ENCODE assay signal across 40 cellular contexts in the genomic region with DNA sequence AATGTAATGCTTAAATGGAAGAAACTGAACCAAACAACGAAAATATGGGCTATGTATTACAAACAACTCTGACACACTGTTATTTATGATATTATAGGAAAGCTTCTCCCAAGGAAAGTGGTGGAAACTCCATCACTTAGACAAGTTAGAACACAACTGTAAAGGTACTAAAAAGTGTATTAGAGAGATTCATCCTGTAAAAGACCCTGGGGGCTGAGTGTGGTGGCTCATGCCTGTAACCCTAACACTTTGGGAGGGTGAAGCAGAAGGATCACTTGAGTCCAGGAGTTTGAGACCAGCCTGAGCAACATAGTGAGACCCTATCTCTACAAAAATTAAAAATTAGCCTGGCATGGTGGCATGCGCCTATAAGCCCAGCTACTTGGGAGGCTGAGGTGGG. TPM values are rescaled to one million over a fixed set of nuclear protein-coding genes. Genes with fewer than 3 reads are reported as not detected.
DNase-seq lines count a peak whose midpoint lies in the region; ATAC-seq, FAIRE-seq and TF ChIP-seq lines count a peak whose summit lies in the region.
"Had no signal": no experiment of that assay in that cellular context is flagged by ENCODE, and none has a peak within 500 bp of the region (broad histone marks: within the 10 kb centered on the region; RNA-seq: fewer than 3 reads in every experiment).

No MANE protein-coding gene starts in this region.

- no peak overlapping the region for H3K4me3 Mint-ChIP-seq in chondrocyte (ENCODE audit: unreplicated experiment)
- H3K4me3 Mint-ChIP-seq: B cell; CD14-positive monocyte; CD4-positive, alpha-beta memory T cell; CD4-positive, alpha-beta T cell; CD4-positive, CD25-positive, alpha-beta regulatory T cell; CD8-positive, alpha-beta memory T cell; CD8-positive, alpha-beta T cell had no signal

- H2AFZ ChIP-seq in HepG2 (ENCODE audit: low read length), result no peak overlapping the region
- H2AFZ ChIP-seq in K562 (ENCODE audit: low read depth, low read length), result no peak overlapping the region

- H3K27me3 ChIP-seq in HepG2 (ENCODE audit: control insufficient read depth in 1 of 2, insufficient read depth in 2 of 2, low read length in 2 of 2) (no peaks in the 10 kb centered on the region), right lobe of liver (no peaks in the 10 kb centered on the region), K562 (ENCODE audit: control insufficient read depth in 2 of 2, insufficient read depth in 2 of 2, low read length in 2 of 2) (no peaks in the 10 kb centered on the region)
- H3K27me3 ChIP-seq: BE2C; BLaER1; BLaER1 treated with 17β-estradiol and CSF1 and Interleukin-3, amounts not matched to agents 10 nM and 100 nM had no signal

- FAIRE-seq in HepG2 (lab: Jason Lieb, UNC) (no peak), K562 (lab: Jason Lieb, UNC) (no peak)
- FAIRE-seq: A204.1, A549, D721Med had no signal

- no peaks in the 10 kb centered on the region for H3K27me3 Mint-ChIP-seq in chondrocyte (ENCODE audit: low read depth)
- H3K27me3 Mint-ChIP-seq: B cell; CD4-positive, alpha-beta T cell; CD8-positive, alpha-beta memory T cell had no signal

- H3K9me1 ChIP-seq in K562 (ENCODE audit: control insufficient read depth, insufficient read depth, low read length), result no peaks in the 10 kb centered on the region

- H3K9me3 Mint-ChIP-seq in chondrocyte (ENCODE audit: low read depth), result no peaks in the 10 kb centered on the region
- H3K9me3 Mint-ChIP-seq: CD4-positive, alpha-beta memory T cell; CD4-positive, alpha-beta T cell; CD4-positive, CD25-positive, alpha-beta regulatory T cell; CD8-positive, alpha-beta memory T cell; CD8-positive, alpha-beta T cell had no signal

- no peaks in the 10 kb centered on the region for H3K36me3 ChIP-seq in HepG2 (replicated peaks in 1 of 2; ENCODE audit: control insufficient read depth in 1 of 2, insufficient read depth in 2 of 2, low read length in 2 of 2)
- no peaks in the 10 kb centered on the region for H3K36me3 ChIP-seq in right lobe of liver
- no peaks in the 10 kb centered on the region for H3K36me3 ChIP-seq in HEK293 (ENCODE audit: control insufficient read depth in 2 of 2, insufficient read depth in 1 of 2, low read length in 2 of 2)
- H3K36me3 ChIP-seq in K562 (ENCODE audit: control insufficient read depth, insufficient read depth, low read length), result no peaks in the 10 kb centered on the region
- H3K36me3 ChIP-seq: BE2C; BLaER1; BLaER1 treated with 17β-estradiol and CSF1 and Interleukin-3, amounts not matched to agents 10 nM and 100 nM had no signal

- CTCF ChIA-PET in HepG2 (lab: Yijun Ruan, JAX; ENCODE audit: low intra/inter-chr PET ratio, low total read pairs), result interaction anchor here (0.6 kb wide), 1 partner anchor 349 kb away, joined by 3 read pairs; no protein-coding TSS in a partner anchor
- CTCF ChIA-PET in HEK293 (lab: Yijun Ruan, JAX), result interaction anchor here (0.6 to 1.0 kb wide), 4 partner anchors 15 to 458 kb away, joined by 3 to 8 read pairs (median 4); no protein-coding TSS in a partner anchor
- CTCF ChIA-PET in K562 (lab: Yijun Ruan, JAX; ENCODE audit: low intra/inter-chr PET ratio), result no interaction called here

- H3K4me1 Mint-ChIP-seq in chondrocyte (ENCODE audit: low read depth), result peaks cover 2% of the 10 kb centered on the region
- H3K4me1 Mint-ChIP-seq: B cell; CD4-positive, alpha-beta memory T cell; CD4-positive, CD25-positive, alpha-beta regulatory T cell; CD8-positive, alpha-beta memory T cell had no signal

- no peak overlapping the region for H3K4me2 ChIP-seq in HepG2 (ENCODE audit: low read depth, low read length)
- H3K4me2 ChIP-seq in K562 (ENCODE audit: insufficient read depth, low read length), result no peak overlapping the region
- H3K4me2 ChIP-seq: A549; BLaER1; BLaER1 treated with 17β-estradiol and CSF1 and Interleukin-3, amounts not matched to agents 10 nM and 100 nM had no signal

- in situ Hi-C loops in HepG2 (cut with HindIII; ENCODE audit: extremely low pct_ligation_motif_present, low pct_unique_long_range_greater_than_20kb), result no loop called here
- in situ Hi-C loops in K562 (cut with MboI), result no loop called here

- H3K79me2 ChIP-seq in HepG2 (ENCODE audit: insufficient read depth, low read length) (no peaks in the 10 kb centered on the region), K562 (ENCODE audit: control insufficient read depth, insufficient read depth, low read length) (no peaks in the 10 kb centered on the region)

- DNase-seq in HepG2 (ENCODE audit: low spot score) (no peak), right lobe of liver (no peak), K562 (ENCODE audit: extremely low read depth in 1 of 4, low spot score in 3 of 4) (no peak), chondrocyte (ENCODE audit: low spot score) (peak; percentile 4), NCI-H2227 treated with DMSO at 0.1 percent for 48 hours (lab: John Stamatoyannopoulos, UW) (no peak), NOMO-1 (lab: John Stamatoyannopoulos, UW; ENCODE audit: unreplicated experiment in 2 of 2) (no peak)
- DNase-seq: 8988T; ACHN; AML-193; BE2C; C1 segment of cervical spinal cord; Caco-2; Calu3; CD4-positive, alpha-beta memory T cell; CD4-positive, alpha-beta T cell; CD4-positive, CD25-positive, alpha-beta regulatory T cell; CD8-positive, alpha-beta memory T cell; CD8-positive, alpha-beta T cell; COR-L47; DMS 273 treated with DMSO at 0.1 percent for 48 hours; DMS153; DMS53; DMS79; DMS79 treated with DMSO at 0.1 percent for 48 hours; DND-41; EL had no signal

- H4K20me1 ChIP-seq in HepG2 (ENCODE audit: insufficient read depth, low read length) (no peaks in the 10 kb centered on the region), K562 (replicated peaks; ENCODE audit: control insufficient read depth, insufficient read depth, low read length) (no peaks in the 10 kb centered on the region)
- H4K20me1 ChIP-seq: BLaER1; BLaER1 treated with 17β-estradiol and CSF1 and Interleukin-3, amounts not matched to agents 10 nM and 100 nM had no signal

- intact Hi-C loops in HepG2 (cut with micrococcal nuclease; ENCODE audit: unreplicated experiment) (no loop called here), right lobe of liver (cut with DNase I) (no loop called here), K562 (cut with micrococcal nuclease) (no loop called here)

- H3K27ac ChIP-seq in HepG2 (ENCODE audit: extremely low read length, insufficient read depth, low read length) (no peak overlapping the region), right lobe of liver (no peak overlapping the region), HEK293 (ENCODE audit: extremely low read depth, low read depth, low read length) (no peak overlapping the region), K562 (ENCODE audit: extremely low read depth, low read depth, low read length) (no peak overlapping the region)
- H3K27ac ChIP-seq: 22Rv1; A549; BLaER1; BLaER1 treated with 17β-estradiol and CSF1 and Interleukin-3, amounts not matched to agents 10 nM and 100 nM; C4-2B had no signal

- POLR2A ChIA-PET in HepG2 (lab: Yijun Ruan, JAX) (no interaction called here), HEK293 (lab: Yijun Ruan, JAX) (no interaction called here), K562 (lab: Yijun Ruan, JAX) (interaction anchor here (0.9 kb wide), 1 partner anchor 82 kb away, joined by 4 read pairs; the partner anchor contains the start of genes LZIC and NMNAT1)

- TF ChIP-seq RAD21 in HepG2 (CRISPR knock-in tag; IDR thresholded peaks at IDR 0.05), result no peak
- no peak for TF ChIP-seq RAD21 in K562 (CRISPR knock-in tag; conservative IDR thresholded peaks at IDR 0.05 in 1 of 2, IDR thresholded peaks at IDR 0.05 in 1 of 2)

- H3K4me1 ChIP-seq in HepG2 (ENCODE audit: insufficient read depth, low read length) (0 out of 2 replicates have a peak, but pooled peaks cover 4% of the 10 kb centered on the region), right lobe of liver (no peaks in the 10 kb centered on the region), HEK293 (ENCODE audit: control insufficient read depth, insufficient read depth, low read length) (no peaks in the 10 kb centered on the region), K562 (replicated peaks in 1 of 2; ENCODE audit: control insufficient read depth in 2 of 2, insufficient read depth in 2 of 2, low read length in 2 of 2) (0 out of 5 replicates have a peak, but pooled peaks cover 0 to 2% of the 10 kb centered on the region in 2 experiments)
- H3K4me1 ChIP-seq: A549, BE2C, BLaER1 had no signal

- BruUV-seq in HepG2 (replicated peaks; lab: Mats Ljungman, UMichigan), result no TSS peak
- BruUV-seq in K562 (replicated peaks; lab: Mats Ljungman, UMichigan), result no TSS peak

- 50% methylated on average over 2 of the region's 2 CpGs for WGBS in HepG2 (ENCODE audit: low lambda C conversion rate)
- WGBS in right lobe of liver (ENCODE audit: insufficient coverage, low coverage, low lambda C conversion rate, missing lambda C conversion rate), result 56% methylated on average over 1 of the region's 2 CpGs
- 50% methylated on average over 2 of the region's 2 CpGs for WGBS in K562 (ENCODE audit: insufficient coverage, low coverage, missing lambda C conversion rate)

- H3K27ac Mint-ChIP-seq in chondrocyte (ENCODE audit: unreplicated experiment), result no peak overlapping the region
- H3K27ac Mint-ChIP-seq: B cell; CD14-positive monocyte; CD4-positive, alpha-beta memory T cell; CD4-positive, alpha-beta T cell; CD4-positive, CD25-positive, alpha-beta regulatory T cell; CD8-positive, alpha-beta memory T cell; CD8-positive, alpha-beta T cell had no signal

- H3K9ac ChIP-seq in HepG2 (ENCODE audit: insufficient read depth, low read depth, low read length), result no peak overlapping the region
- no peak overlapping the region for H3K9ac ChIP-seq in K562 (ENCODE audit: insufficient read depth in 1 of 2, low read depth in 2 of 2, low read length in 2 of 2)
- H3K9ac ChIP-seq: BLaER1; BLaER1 treated with 17β-estradiol and CSF1 and Interleukin-3, amounts not matched to agents 10 nM and 100 nM had no signal

- ATAC-seq in HepG2, result no peak
- no peak for ATAC-seq in right lobe of liver
- no peak for ATAC-seq in K562
- no peak for ATAC-seq in GM18867 (IDR thresholded peaks at IDR 0.05; ENCODE audit: unreplicated experiment)
- ATAC-seq: A549; CD8-positive, alpha-beta T cell had no signal

- no peak for TF ChIP-seq CTCF in HepG2 (CRISPR knock-in tag; IDR thresholded peaks at IDR 0.05)
- TF ChIP-seq CTCF in right lobe of liver (IDR thresholded peaks at IDR 0.05), result no peak
- no peak for TF ChIP-seq CTCF in HEK293 (tag by site-specific recombination; IDR thresholded peaks at IDR 0.05)
- TF ChIP-seq CTCF in K562 (IDR thresholded peaks at IDR 0.05 in 2 of 3, conservative IDR thresholded peaks at IDR 0.05 in 1 of 3; ENCODE audit: insufficient read depth in 2 of 3, low read depth in 1 of 3, low read length in 3 of 3), result no peak
- TF ChIP-seq CTCF in chondrocyte (IDR thresholded peaks at IDR 0.05), result no peak

- H3K9me3 ChIP-seq in HepG2 (ENCODE audit: low read length), result peaks cover 3% of the 10 kb centered on the region; the same call in 1 of the 2 replicates
- no peaks in the 10 kb centered on the region for H3K9me3 ChIP-seq in right lobe of liver
- no peaks in the 10 kb centered on the region for H3K9me3 ChIP-seq in HEK293 (ENCODE audit: control insufficient read depth, insufficient read depth, low read depth, low read length)
- H3K9me3 ChIP-seq in K562 (replicated peaks; ENCODE audit: control insufficient read depth, insufficient read depth, low read depth, low read length), result no peaks in the 10 kb centered on the region; the same call in 1 of the 2 replicates
- H3K9me3 ChIP-seq: A549, BE2C, Caco-2 had no signal

- no peaks in the 10 kb centered on the region for H3K36me3 Mint-ChIP-seq in chondrocyte (ENCODE audit: low read depth)
- H3K36me3 Mint-ChIP-seq: CD14-positive monocyte; CD4-positive, alpha-beta memory T cell; CD4-positive, CD25-positive, alpha-beta regulatory T cell; CD8-positive, alpha-beta memory T cell; CD8-positive, alpha-beta T cell had no signal

- TF ChIP-seq POLR2A in HepG2 (IDR thresholded peaks at IDR 0.05; ENCODE audit: insufficient read depth in 1 of 2, low read depth in 2 of 2, low read length in 2 of 2), result no peak
- no peak for TF ChIP-seq POLR2A in right lobe of liver (IDR thresholded peaks at IDR 0.05)
- no peak for TF ChIP-seq POLR2A in K562 (conservative IDR thresholded peaks at IDR 0.05)

- H3K4me3 ChIP-seq in HepG2 (replicated peaks in 1 of 3; ENCODE audit: insufficient read depth in 1 of 3, low read depth in 2 of 3, low read length in 3 of 3), result no peak overlapping the region
- H3K4me3 ChIP-seq in right lobe of liver, result no peak overlapping the region
- H3K4me3 ChIP-seq in HEK293 (ENCODE audit: low read depth, low read length), result no peak overlapping the region
- H3K4me3 ChIP-seq in K562, result no peak overlapping the region
- H3K4me3 ChIP-seq: A549; BLaER1; BLaER1 treated with 17β-estradiol and CSF1 and Interleukin-3, amounts not matched to agents 10 nM and 100 nM had no signal

- no peak for TF ChIP-seq EP300 in HepG2 (IDR thresholded peaks at IDR 0.05; ENCODE audit: low read depth in 2 of 2, low read length in 2 of 2)
- TF ChIP-seq EP300 in HepG2 (CRISPR knock-in tag; IDR thresholded peaks at IDR 0.05; ENCODE audit: borderline replicate concordance), result no peak
- no peak for TF ChIP-seq EP300 in K562 (IDR thresholded peaks at IDR 0.05; ENCODE audit: low read length)

RNA-seq across cellular contexts. Expression of gene UBE4B, which starts 7.4 kb away (rescaled TPM):
- total RNA-seq in HepG2 (2016; rRNA removed; fragmentation: Illumina TruSeq; extraction: Trizol) (24.8 and 32.0 TPM in 2 replicates), right lobe of liver (10 to 100 TPM; 11.4 to 27.9 (median 22.6) TPM), K562 (2014; rRNA removed) (43.2 and 50.7 TPM in 2 replicates), K562 (2014; rRNA removed; fragmentation: Illumina TruSeq; extraction: Trizol) (39.0 and 40.3 TPM in 2 replicates), K562 (2015; rRNA removed; fragmentation: Illumina TruSeq; extraction: Trizol) (40.1 TPM in 2 replicates), K562 (2021) (63.7 and 67.4 TPM in 2 replicates), chondrocyte (46.3 to 51.9 TPM (median 47.1 TPM) in 3 replicates)
- total RNA-seq in HepG2 (2016; cell fraction: cytosol; rRNA removed; fragmentation: Illumina TruSeq; extraction: Trizol; ENCODE audit: low read depth), result 8.2 and 8.9 TPM in 2 replicates
- 25.2 and 27.0 TPM in 2 replicates for total RNA-seq in HepG2 (2016; cell fraction: insoluble cytoplasmic fraction; rRNA removed; fragmentation: Illumina TruSeq; extraction: Trizol)
- 17.6 and 18.3 TPM in 2 replicates for total RNA-seq in HepG2 (2016; cell fraction: membrane; rRNA removed; fragmentation: Illumina TruSeq; extraction: Trizol)
- total RNA-seq in HepG2 (2016; cell fraction: nucleus; rRNA removed; fragmentation: Illumina TruSeq; extraction: Trizol), result 21.7 and 24.4 TPM in 2 replicates
- polyA plus RNA-seq in HepG2 (2011; rRNA removed) (15.2 and 15.3 TPM in 2 replicates), K562 (2011; rRNA removed) (20.5 and 24.1 TPM in 2 replicates), K562 (2014; fragmentation: Illumina TruSeq; extraction: Trizol) (64.4 and 73.7 TPM in 2 replicates), K562 (2014; fragmentation: Nextera tagmentation; extraction: Ambion mirVana) (10 to 100 TPM; 11.7 to 24.9 TPM), K562 (2014; rRNA removed) (34.9 and 35.3 TPM in 2 replicates)
- polyA plus RNA-seq in HepG2 (2011; cell fraction: cytosol; rRNA removed), result 13.1 and 13.4 TPM in 2 replicates
- polyA plus RNA-seq in HepG2 (2011; cell fraction: nucleus; rRNA removed), result 27.1 and 31.0 TPM in 2 replicates
- 30.9 and 36.8 TPM in 2 replicates for polyA plus RNA-seq in HepG2 (2012)
- 3.9 and 4.2 TPM in 2 replicates for polyA plus RNA-seq in HepG2 (2016; cell fraction: cytosol; fragmentation: Illumina TruSeq; extraction: Trizol; ENCODE audit: low read depth)
- polyA plus RNA-seq in HepG2 (2016; cell fraction: insoluble cytoplasmic fraction; fragmentation: Illumina TruSeq; extraction: Trizol; ENCODE audit: low read depth), result 26.3 and 39.4 TPM in 2 replicates
- polyA plus RNA-seq in HepG2 (2016; cell fraction: membrane; fragmentation: Illumina TruSeq; extraction: Trizol; ENCODE audit: low read depth), result 12.1 and 14.1 TPM in 2 replicates
- polyA plus RNA-seq in HepG2 (2016; cell fraction: nucleus; fragmentation: Illumina TruSeq; extraction: Trizol; ENCODE audit: insufficient read depth, low read depth), result 34.1 and 39.2 TPM in 2 replicates
- 27.1 and 39.8 TPM in 2 replicates for polyA minus RNA-seq in HepG2 (2011; rRNA and poly(A)+ RNA removed; ENCODE audit: low replicate concordance)
- polyA minus RNA-seq in HepG2 (2011; cell fraction: cytosol; rRNA and poly(A)+ RNA removed), result 20.1 and 22.2 TPM in 2 replicates
- 26.5 and 28.8 TPM in 2 replicates for polyA minus RNA-seq in HepG2 (2011; cell fraction: nucleus; rRNA and poly(A)+ RNA removed)
- total RNA-seq in K562 (2011; cell fraction: chromatin; rRNA removed; ENCODE audit: low replicate concordance), result 95.3 and 131 TPM in 2 replicates
- 54.5 and 60.3 TPM in 2 replicates for total RNA-seq in K562 (2011; cell fraction: nucleolus; rRNA removed)
- 70.8 and 82.3 TPM in 2 replicates for total RNA-seq in K562 (2011; cell fraction: nucleoplasm; rRNA removed)
- 17.9 and 26.3 TPM in 2 replicates for polyA plus RNA-seq in K562 (2011; cell fraction: cytosol; rRNA removed)
- polyA plus RNA-seq in K562 (2011; cell fraction: nucleus; rRNA removed), result 35.1 and 44.0 TPM in 2 replicates
- polyA plus RNA-seq in K562 (2012), result 41.7 and 52.1 TPM in 2 replicates
- polyA minus RNA-seq in K562 (2011; rRNA and poly(A)+ RNA removed), result 41.4 and 45.8 TPM in 2 replicates
- polyA minus RNA-seq in K562 (2011; cell fraction: cytosol; rRNA and poly(A)+ RNA removed), result 36.5 and 43.1 TPM in 2 replicates
- 25.7 and 38.8 TPM in 2 replicates for polyA minus RNA-seq in K562 (2011; cell fraction: nucleus; rRNA and poly(A)+ RNA removed)

RNA-seq across cellular contexts. Expression of gene RBP7, which starts 28.3 kb away (rescaled TPM):
- total RNA-seq in HepG2 (2016; rRNA removed; fragmentation: Illumina TruSeq; extraction: Trizol) (2.0 and 2.3 TPM in 2 replicates), right lobe of liver (1 to 10 TPM; 1.7 to 5.1 (median 3.0) TPM), K562 (2014; rRNA removed) (not detected in 2 replicates), K562 (2014; rRNA removed; fragmentation: Illumina TruSeq; extraction: Trizol) (not detected in 2 replicates), K562 (2015; rRNA removed; fragmentation: Illumina TruSeq; extraction: Trizol) (not detected in 2 replicates), K562 (2021) (not detected in 2 replicates), chondrocyte (0.47 TPM in 1 of 3 replicates, not detected in the others)
- 0.71 and 0.88 TPM in 2 replicates for total RNA-seq in HepG2 (2016; cell fraction: cytosol; rRNA removed; fragmentation: Illumina TruSeq; extraction: Trizol; ENCODE audit: low read depth)
- total RNA-seq in HepG2 (2016; cell fraction: insoluble cytoplasmic fraction; rRNA removed; fragmentation: Illumina TruSeq; extraction: Trizol), result 1.5 and 1.9 TPM in 2 replicates
- 2.0 and 2.2 TPM in 2 replicates for total RNA-seq in HepG2 (2016; cell fraction: membrane; rRNA removed; fragmentation: Illumina TruSeq; extraction: Trizol)
- total RNA-seq in HepG2 (2016; cell fraction: nucleus; rRNA removed; fragmentation: Illumina TruSeq; extraction: Trizol), result 0.71 TPM in 1 of 2 replicates, not detected in the other
- polyA plus RNA-seq in HepG2 (2011; rRNA removed) (1.6 and 2.0 TPM in 2 replicates), K562 (2011; rRNA removed) (not detected in 2 replicates), K562 (2014; fragmentation: Illumina TruSeq; extraction: Trizol) (not detected in 2 replicates), K562 (2014; fragmentation: Nextera tagmentation; extraction: Ambion mirVana) (not detected), K562 (2014; rRNA removed) (not detected in 2 replicates)
- 0.90 and 1.5 TPM in 2 replicates for polyA plus RNA-seq in HepG2 (2011; cell fraction: cytosol; rRNA removed)
- not detected in 2 replicates for polyA plus RNA-seq in HepG2 (2011; cell fraction: nucleus; rRNA removed)
- 1.7 and 2.5 TPM in 2 replicates for polyA plus RNA-seq in HepG2 (2012)
- polyA plus RNA-seq in HepG2 (2016; cell fraction: cytosol; fragmentation: Illumina TruSeq; extraction: Trizol; ENCODE audit: low read depth), result 2.7 and 3.6 TPM in 2 replicates
- 3.0 and 4.6 TPM in 2 replicates for polyA plus RNA-seq in HepG2 (2016; cell fraction: insoluble cytoplasmic fraction; fragmentation: Illumina TruSeq; extraction: Trizol; ENCODE audit: low read depth)
- polyA plus RNA-seq in HepG2 (2016; cell fraction: membrane; fragmentation: Illumina TruSeq; extraction: Trizol; ENCODE audit: low read depth), result 2.2 and 3.1 TPM in 2 replicates
- 0.88 and 0.90 TPM in 2 replicates for polyA plus RNA-seq in HepG2 (2016; cell fraction: nucleus; fragmentation: Illumina TruSeq; extraction: Trizol; ENCODE audit: insufficient read depth, low read depth)
- 0.88 TPM in 1 of 2 replicates, not detected in the other for polyA minus RNA-seq in HepG2 (2011; rRNA and poly(A)+ RNA removed; ENCODE audit: low replicate concordance)
- 1.1 TPM in 1 of 2 replicates, not detected in the other for polyA minus RNA-seq in HepG2 (2011; cell fraction: cytosol; rRNA and poly(A)+ RNA removed)
- not detected in 2 replicates for polyA minus RNA-seq in HepG2 (2011; cell fraction: nucleus; rRNA and poly(A)+ RNA removed)
- not detected in 2 replicates for total RNA-seq in K562 (2011; cell fraction: chromatin; rRNA removed; ENCODE audit: low replicate concordance)
- total RNA-seq in K562 (2011; cell fraction: nucleolus; rRNA removed), result not detected in 2 replicates
- total RNA-seq in K562 (2011; cell fraction: nucleoplasm; rRNA removed), result not detected in 2 replicates
- polyA plus RNA-seq in K562 (2011; cell fraction: cytosol; rRNA removed), result not detected in 2 replicates
- polyA plus RNA-seq in K562 (2011; cell fraction: nucleus; rRNA removed), result not detected in 2 replicates
- not detected in 2 replicates for polyA plus RNA-seq in K562 (2012)
- polyA minus RNA-seq in K562 (2011; rRNA and poly(A)+ RNA removed), result not detected in 2 replicates
- polyA minus RNA-seq in K562 (2011; cell fraction: cytosol; rRNA and poly(A)+ RNA removed), result not detected in 2 replicates
- not detected in 2 replicates for polyA minus RNA-seq in K562 (2011; cell fraction: nucleus; rRNA and poly(A)+ RNA removed)
- total RNA-seq: A172; A673; B cell; CD4-positive, alpha-beta memory T cell; CD4-positive, CD25-positive, alpha-beta regulatory T cell; CD8-positive, alpha-beta memory T cell; CD8-positive, alpha-beta T cell; Daoy had no signal
- polyA plus RNA-seq: CD4-positive, alpha-beta memory T cell; CD4-positive, CD25-positive, alpha-beta regulatory T cell; CD8-positive, alpha-beta memory T cell had no signal

Comparison
In these comparisons a context has a peak if more than half of its experiments do, and no peak if none do; other contexts are left out.
1. Of the 241 proteins assayed by ChIP-seq in both HepG2 and K562: peak only in HepG2: none; only in K562: ZNF280B; in both: none; in neither: 240.